In the genomic region with DNA sequence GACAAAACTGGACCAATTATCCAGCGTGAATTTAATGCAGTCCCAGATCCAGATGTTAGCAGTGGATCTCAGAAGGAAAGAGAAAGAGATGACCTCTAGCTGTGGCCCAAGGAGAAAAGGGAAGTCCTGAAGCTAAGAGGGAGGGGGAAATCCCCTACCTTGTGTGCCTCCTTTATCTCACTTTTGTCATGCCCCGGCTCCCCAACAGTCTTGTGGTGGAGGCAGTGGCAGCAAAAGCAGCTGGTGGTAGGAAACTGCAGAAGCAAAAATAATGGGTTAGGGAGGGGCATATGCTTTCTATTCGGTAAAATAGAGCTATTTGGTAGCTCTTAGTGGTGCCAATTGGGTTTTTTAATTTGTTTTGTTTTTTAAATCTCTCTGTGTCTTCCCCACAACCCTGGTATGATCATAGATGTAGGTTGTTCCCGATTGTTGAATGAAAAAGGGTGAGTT, we compare ENCODE assay signal across 8 cellular contexts. TPM values are rescaled to one million over a fixed set of nuclear protein-coding genes. Genes with fewer than 3 reads are reported as not detected.
A peak's percentile ranks its signal among the peaks of the same experiment; 100 is the strongest.
DNase-seq lines count a peak whose midpoint lies in the region; ATAC-seq and TF ChIP-seq lines count a peak whose summit lies in the region.

No MANE protein-coding gene starts in this region.

- no peaks in the 10 kb centered on the region for H3K36me3 ChIP-seq in MG63

- DNase-seq in GM13977 (ENCODE audit: low spot score): peak; percentile 45
- peak; percentile 57 for DNase-seq in activated naive CD8-positive, alpha-beta T cell treated with anti-CD3 and anti-CD28 coated beads for 36 hours
- DNase-seq in T1000 (lab: John Stamatoyannopoulos, UW): no peak
- DNase-seq in RKO (ENCODE audit: low spot score): no peak
- DNase-seq in SW480 (ENCODE audit: low spot score): no peak
- no peak for DNase-seq in MG63

- peaks cover 12% of the 10 kb centered on the region for H3K9me3 Mint-ChIP-seq in activated naive CD8-positive, alpha-beta T cell treated with anti-CD3 and anti-CD28 coated beads for 36 hours

- H3K27me3 Mint-ChIP-seq in activated naive CD8-positive, alpha-beta T cell treated with anti-CD3 and anti-CD28 coated beads for 36 hours: no peaks in the 10 kb centered on the region

- no peaks in the 10 kb centered on the region for H3K27me3 ChIP-seq in MG63

- peaks cover 31% of the 10 kb centered on the region for H3K36me3 Mint-ChIP-seq in activated naive CD8-positive, alpha-beta T cell treated with anti-CD3 and anti-CD28 coated beads for 36 hours

- no peak overlapping the region for H3K4me3 ChIP-seq in MG63

- H3K27ac Mint-ChIP-seq in activated naive CD8-positive, alpha-beta T cell treated with anti-CD3 and anti-CD28 coated beads for 36 hours: peak overlapping the region; percentile 85

- peaks cover 6% of the 10 kb centered on the region; the same call in 1 of the 2 replicates for H3K9me3 ChIP-seq in MG63

- TF ChIP-seq CTCF in GM13977 (IDR thresholded peaks at IDR 0.05; ENCODE audit: extremely low read depth, insufficient read depth, missing control alignments): peak; percentile 4

- peaks cover 33% of the 10 kb centered on the region for H3K4me1 Mint-ChIP-seq in activated naive CD8-positive, alpha-beta T cell treated with anti-CD3 and anti-CD28 coated beads for 36 hours

- ATAC-seq in GM21423 (IDR thresholded peaks at IDR 0.05; ENCODE audit: unreplicated experiment) (peak; percentile 97), HG03575 (IDR thresholded peaks at IDR 0.05; ENCODE audit: extremely low read depth, insufficient number of reproducible peaks, low FRiP score, unreplicated experiment) (peak; percentile 98)

- in situ Hi-C loops in GM13977 (cut with MboI; ENCODE audit: low pct_unique_long_range_greater_than_20kb, low sequenced_read_pairs, unreplicated experiment): no loop called here

- peak overlapping the region; percentile 77 for H3K4me3 Mint-ChIP-seq in activated naive CD8-positive, alpha-beta T cell treated with anti-CD3 and anti-CD28 coated beads for 36 hours

RNA-seq across cellular contexts. Expression of a gene that starts 56.5 kb away (rescaled TPM):
- 10 to 100 TPM; 12.1 to 12.6 TPM for total RNA-seq in activated naive CD8-positive, alpha-beta T cell treated with anti-CD3 and anti-CD28 coated beads for 36 hours
- total RNA-seq in MG63 (2014; rRNA removed; shearing (Covaris generic); ENCODE audit: low replicate concordance): 2.6 and 10.1 TPM in 2 replicates

Comparison
In these comparisons a context has a peak if more than half of its experiments do, and no peak if none do; other contexts are left out.
1. DNase-seq: peak in GM13977 (single experiment) and activated naive CD8-positive, alpha-beta T cell treated with anti-CD3 and anti-CD28 coated beads for 36 hours (single experiment); none in T1000 (single experiment), RKO (single experiment), SW480 (single experiment) and MG63 (single experiment).